ENCODE assay signal across 1 cellular context in the genomic region with DNA sequence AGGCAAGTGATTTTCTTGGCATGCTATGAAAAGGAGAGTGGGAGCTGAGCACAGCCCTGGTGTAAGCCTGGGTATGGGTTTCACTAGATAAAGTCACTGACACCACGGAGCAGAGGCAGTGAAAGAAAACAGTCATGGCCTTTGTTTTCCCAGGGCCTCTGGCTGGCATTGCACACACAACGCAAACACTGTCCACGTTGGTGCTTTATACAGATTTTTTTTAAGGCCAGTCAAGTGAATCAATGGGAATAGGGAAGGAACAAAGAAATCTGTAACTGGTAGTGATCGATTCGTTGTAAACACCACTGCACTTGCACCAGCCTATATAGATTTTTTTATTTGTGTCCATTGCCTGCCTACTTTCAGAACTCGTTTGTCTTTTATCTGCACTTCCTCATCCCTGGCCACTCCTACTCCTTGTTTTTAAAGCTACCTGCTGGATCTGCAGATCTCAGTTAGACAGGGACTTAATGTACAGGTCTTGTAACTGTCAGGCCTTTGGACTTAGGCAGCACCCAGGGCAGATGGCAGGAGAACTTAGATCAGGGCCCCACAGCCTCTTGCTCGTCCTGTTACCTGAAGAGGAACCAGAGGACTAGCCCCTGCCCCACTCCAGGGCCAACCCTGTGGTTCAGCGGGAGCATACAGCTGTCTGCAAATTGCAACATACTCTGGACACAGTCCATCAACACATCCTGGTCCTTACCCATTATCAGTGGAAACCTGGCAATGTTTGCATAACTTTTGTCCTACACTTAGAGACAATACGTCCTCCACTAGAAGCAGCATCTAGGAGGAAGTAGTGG.
TF ChIP-seq lines count a peak whose summit lies in the region.

No MANE protein-coding gene starts in this region.

TF ChIP-seq in K562, 482 proteins besides CTCF, POLR2A, EP300 and RAD21 (continued from another document and continues in another):
- TF ChIP-seq, protein P1, sequence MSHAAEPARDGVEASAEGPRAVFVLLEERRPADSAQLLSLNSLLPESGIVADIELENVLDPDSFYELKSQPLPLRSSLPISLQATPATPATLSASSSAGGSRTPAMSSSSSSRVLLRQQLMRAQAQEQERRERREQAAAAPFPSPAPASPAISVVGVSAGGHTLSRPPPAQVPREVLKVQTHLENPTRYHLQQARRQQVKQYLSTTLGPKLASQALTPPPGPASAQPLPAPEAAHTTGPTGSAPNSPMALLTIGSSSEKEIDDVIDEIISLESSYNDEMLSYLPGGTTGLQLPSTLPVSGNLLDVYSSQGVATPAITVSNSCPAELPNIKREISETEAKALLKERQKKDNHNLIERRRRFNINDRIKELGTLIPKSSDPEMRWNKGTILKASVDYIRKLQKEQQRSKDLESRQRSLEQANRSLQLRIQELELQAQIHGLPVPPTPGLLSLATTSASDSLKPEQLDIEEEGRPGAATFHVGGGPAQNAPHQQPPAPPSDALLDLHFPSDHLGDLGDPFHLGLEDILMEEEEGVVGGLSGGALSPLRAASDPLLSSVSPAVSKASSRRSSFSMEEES (CRISPR knock-in tag; IDR thresholded peaks at IDR 0.05) = no peak
- TF ChIP-seq, protein P2, sequence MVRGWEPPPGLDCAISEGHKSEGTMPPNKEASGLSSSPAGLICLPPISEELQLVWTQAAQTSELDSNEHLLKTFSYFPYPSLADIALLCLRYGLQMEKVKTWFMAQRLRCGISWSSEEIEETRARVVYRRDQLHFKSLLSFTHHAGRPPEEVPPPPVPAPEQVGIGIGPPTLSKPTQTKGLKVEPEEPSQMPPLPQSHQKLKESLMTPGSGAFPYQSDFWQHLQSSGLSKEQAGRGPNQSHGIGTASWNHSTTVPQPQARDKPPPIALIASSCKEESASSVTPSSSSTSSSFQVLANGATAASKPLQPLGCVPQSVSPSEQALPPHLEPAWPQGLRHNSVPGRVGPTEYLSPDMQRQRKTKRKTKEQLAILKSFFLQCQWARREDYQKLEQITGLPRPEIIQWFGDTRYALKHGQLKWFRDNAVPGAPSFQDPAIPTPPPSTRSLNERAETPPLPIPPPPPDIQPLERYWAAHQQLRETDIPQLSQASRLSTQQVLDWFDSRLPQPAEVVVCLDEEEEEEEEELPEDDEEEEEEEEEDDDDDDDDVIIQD (CRISPR knock-in tag; IDR thresholded peaks at IDR 0.05) = no peak
- TF ChIP-seq, protein P3, sequence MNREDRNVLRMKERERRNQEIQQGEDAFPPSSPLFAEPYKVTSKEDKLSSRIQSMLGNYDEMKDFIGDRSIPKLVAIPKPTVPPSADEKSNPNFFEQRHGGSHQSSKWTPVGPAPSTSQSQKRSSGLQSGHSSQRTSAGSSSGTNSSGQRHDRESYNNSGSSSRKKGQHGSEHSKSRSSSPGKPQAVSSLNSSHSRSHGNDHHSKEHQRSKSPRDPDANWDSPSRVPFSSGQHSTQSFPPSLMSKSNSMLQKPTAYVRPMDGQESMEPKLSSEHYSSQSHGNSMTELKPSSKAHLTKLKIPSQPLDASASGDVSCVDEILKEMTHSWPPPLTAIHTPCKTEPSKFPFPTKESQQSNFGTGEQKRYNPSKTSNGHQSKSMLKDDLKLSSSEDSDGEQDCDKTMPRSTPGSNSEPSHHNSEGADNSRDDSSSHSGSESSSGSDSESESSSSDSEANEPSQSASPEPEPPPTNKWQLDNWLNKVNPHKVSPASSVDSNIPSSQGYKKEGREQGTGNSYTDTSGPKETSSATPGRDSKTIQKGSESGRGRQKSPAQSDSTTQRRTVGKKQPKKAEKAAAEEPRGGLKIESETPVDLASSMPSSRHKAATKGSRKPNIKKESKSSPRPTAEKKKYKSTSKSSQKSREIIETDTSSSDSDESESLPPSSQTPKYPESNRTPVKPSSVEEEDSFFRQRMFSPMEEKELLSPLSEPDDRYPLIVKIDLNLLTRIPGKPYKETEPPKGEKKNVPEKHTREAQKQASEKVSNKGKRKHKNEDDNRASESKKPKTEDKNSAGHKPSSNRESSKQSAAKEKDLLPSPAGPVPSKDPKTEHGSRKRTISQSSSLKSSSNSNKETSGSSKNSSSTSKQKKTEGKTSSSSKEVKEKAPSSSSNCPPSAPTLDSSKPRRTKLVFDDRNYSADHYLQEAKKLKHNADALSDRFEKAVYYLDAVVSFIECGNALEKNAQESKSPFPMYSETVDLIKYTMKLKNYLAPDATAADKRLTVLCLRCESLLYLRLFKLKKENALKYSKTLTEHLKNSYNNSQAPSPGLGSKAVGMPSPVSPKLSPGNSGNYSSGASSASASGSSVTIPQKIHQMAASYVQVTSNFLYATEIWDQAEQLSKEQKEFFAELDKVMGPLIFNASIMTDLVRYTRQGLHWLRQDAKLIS (CRISPR knock-in tag; IDR thresholded peaks at IDR 0.05) = no peak
- TF ChIP-seq COPS2 (conservative IDR thresholded peaks at IDR 0.05) (no peak), FIP1L1 (IDR thresholded peaks at IDR 0.05; ENCODE audit: low read depth, low read length, poor library complexity, severe bottlenecking) (no peak), ERF (CRISPR knock-in tag; IDR thresholded peaks at IDR 0.05) (no peak), NONO (IDR thresholded peaks at IDR 0.05; ENCODE audit: low read depth in 2 of 2, low read length in 1 of 2) (no peak), NR3C1 (CRISPR knock-in tag; IDR thresholded peaks at IDR 0.05) (no peak), SAP30 (IDR thresholded peaks at IDR 0.05; ENCODE audit: borderline replicate concordance, insufficient read depth, low read depth, low read length, poor library complexity, severe bottlenecking) (no peak), KDM4B (IDR thresholded peaks at IDR 0.05; ENCODE audit: borderline replicate concordance in 2 of 2, low read depth in 1 of 2) (no peak), TBL1XR1 (IDR thresholded peaks at IDR 0.05; ENCODE audit: low read length in 2 of 2) (peak in 1 of 2 experiments; percentile 44; a peak in 1 of 4 replicates), CHD2 (IDR thresholded peaks at IDR 0.05; ENCODE audit: low read depth, low read length) (no peak), DACH1 (IDR thresholded peaks at IDR 0.05; ENCODE audit: partially characterized antibody) (peak; percentile 41), TCF7 (IDR thresholded peaks at IDR 0.05; ENCODE audit: borderline replicate concordance) (no peak), E2F3 (CRISPR knock-in tag; IDR thresholded peaks at IDR 0.05) (no peak), ZNF3 (CRISPR knock-in tag; IDR thresholded peaks at IDR 0.05) (no peak), SMARCC2 (IDR thresholded peaks at IDR 0.05; ENCODE audit: low read depth) (no peak), NELFE (IDR thresholded peaks at IDR 0.05; ENCODE audit: insufficient read depth, insufficient read length) (no peak), IFI16 (CRISPR knock-in tag; IDR thresholded peaks at IDR 0.05) (no peak), LARP7 (IDR thresholded peaks at IDR 0.05) (no peak), ZNF143 (CRISPR knock-in tag; IDR thresholded peaks at IDR 0.05) (no peak), SMAD2 (IDR thresholded peaks at IDR 0.05; ENCODE audit: low read depth, low read length) (no peak), BACH1 (tag; IDR thresholded peaks at IDR 0.05) (peak; percentile 65; the same call in 1 of the 2 replicates), FOSL1 (tag; conservative IDR thresholded peaks at IDR 0.05) (no peak), FOXA3 (CRISPR knock-in tag; conservative IDR thresholded peaks at IDR 0.05 in 1 of 2, IDR thresholded peaks at IDR 0.05 in 1 of 2) (peak in 1 of 2 experiments; percentile 68; a peak in 2 of 4 replicates), SRSF3 (IDR thresholded peaks at IDR 0.05; ENCODE audit: insufficient read depth, low read length) (no peak), BRD4 (IDR thresholded peaks at IDR 0.05) (no peak), U2AF1 (optimal IDR thresholded peaks at IDR 0.05; ENCODE audit: low read depth, low read length) (no peak), GATA2 (CRISPR knock-in tag; IDR thresholded peaks at IDR 0.05) (no peak), RCOR1 (IDR thresholded peaks at IDR 0.05; ENCODE audit: borderline replicate concordance in 1 of 2, low read depth in 2 of 2, low read length in 2 of 2) (peak in 1 of 2 experiments; percentile 93; a peak in 2 of 4 replicates), RBM39 (optimal IDR thresholded peaks at IDR 0.05; ENCODE audit: low read depth, low read length) (no peak), XRCC4 (IDR thresholded peaks at IDR 0.05; ENCODE audit: extremely low read depth, insufficient read depth, insufficient read length) (no peak), MTA2 (IDR thresholded peaks at IDR 0.05; ENCODE audit: low read depth) (no peak), TAF15 (IDR thresholded peaks at IDR 0.05; ENCODE audit: low read depth, low read length) (no peak), PTBP1 (IDR thresholded peaks at IDR 0.05; ENCODE audit: low read depth, low read length) (no peak), MBD2 (IDR thresholded peaks at IDR 0.05; ENCODE audit: borderline replicate concordance, low read depth) (no peak), ZBTB8A (IDR thresholded peaks at IDR 0.05; ENCODE audit: partially characterized antibody) (no peak), CHD1 (IDR thresholded peaks at IDR 0.05; ENCODE audit: low read length) (no peak), JUNB (CRISPR knock-in tag; conservative IDR thresholded peaks at IDR 0.05) (no peak), MCM7 (IDR thresholded peaks at IDR 0.05) (no peak), TBP (optimal IDR thresholded peaks at IDR 0.05; ENCODE audit: low read depth, low read length) (peak; percentile 19), ZFP1 (CRISPR knock-in tag; IDR thresholded peaks at IDR 0.05) (no peak)
- TF ChIP-seq, protein P4, sequence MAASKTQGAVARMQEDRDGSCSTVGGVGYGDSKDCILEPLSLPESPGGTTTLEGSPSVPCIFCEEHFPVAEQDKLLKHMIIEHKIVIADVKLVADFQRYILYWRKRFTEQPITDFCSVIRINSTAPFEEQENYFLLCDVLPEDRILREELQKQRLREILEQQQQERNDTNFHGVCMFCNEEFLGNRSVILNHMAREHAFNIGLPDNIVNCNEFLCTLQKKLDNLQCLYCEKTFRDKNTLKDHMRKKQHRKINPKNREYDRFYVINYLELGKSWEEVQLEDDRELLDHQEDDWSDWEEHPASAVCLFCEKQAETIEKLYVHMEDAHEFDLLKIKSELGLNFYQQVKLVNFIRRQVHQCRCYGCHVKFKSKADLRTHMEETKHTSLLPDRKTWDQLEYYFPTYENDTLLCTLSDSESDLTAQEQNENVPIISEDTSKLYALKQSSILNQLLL (CRISPR knock-in tag; IDR thresholded peaks at IDR 0.05; ENCODE audit: borderline replicate concordance) = no peak
- TF ChIP-seq, protein P5, sequence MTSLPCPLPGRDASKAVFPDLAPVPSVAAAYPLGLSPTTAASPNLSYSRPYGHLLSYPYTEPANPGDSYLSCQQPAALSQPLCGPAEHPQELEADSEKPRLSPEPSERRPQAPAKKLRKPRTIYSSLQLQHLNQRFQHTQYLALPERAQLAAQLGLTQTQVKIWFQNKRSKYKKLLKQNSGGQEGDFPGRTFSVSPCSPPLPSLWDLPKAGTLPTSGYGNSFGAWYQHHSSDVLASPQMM (CRISPR knock-in tag; IDR thresholded peaks at IDR 0.05) = no peak
- TF ChIP-seq, protein P6, sequence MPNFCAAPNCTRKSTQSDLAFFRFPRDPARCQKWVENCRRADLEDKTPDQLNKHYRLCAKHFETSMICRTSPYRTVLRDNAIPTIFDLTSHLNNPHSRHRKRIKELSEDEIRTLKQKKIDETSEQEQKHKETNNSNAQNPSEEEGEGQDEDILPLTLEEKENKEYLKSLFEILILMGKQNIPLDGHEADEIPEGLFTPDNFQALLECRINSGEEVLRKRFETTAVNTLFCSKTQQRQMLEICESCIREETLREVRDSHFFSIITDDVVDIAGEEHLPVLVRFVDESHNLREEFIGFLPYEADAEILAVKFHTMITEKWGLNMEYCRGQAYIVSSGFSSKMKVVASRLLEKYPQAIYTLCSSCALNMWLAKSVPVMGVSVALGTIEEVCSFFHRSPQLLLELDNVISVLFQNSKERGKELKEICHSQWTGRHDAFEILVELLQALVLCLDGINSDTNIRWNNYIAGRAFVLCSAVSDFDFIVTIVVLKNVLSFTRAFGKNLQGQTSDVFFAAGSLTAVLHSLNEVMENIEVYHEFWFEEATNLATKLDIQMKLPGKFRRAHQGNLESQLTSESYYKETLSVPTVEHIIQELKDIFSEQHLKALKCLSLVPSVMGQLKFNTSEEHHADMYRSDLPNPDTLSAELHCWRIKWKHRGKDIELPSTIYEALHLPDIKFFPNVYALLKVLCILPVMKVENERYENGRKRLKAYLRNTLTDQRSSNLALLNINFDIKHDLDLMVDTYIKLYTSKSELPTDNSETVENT (CRISPR knock-in tag; IDR thresholded peaks at IDR 0.05) = no peak
- TF ChIP-seq, protein P7, sequence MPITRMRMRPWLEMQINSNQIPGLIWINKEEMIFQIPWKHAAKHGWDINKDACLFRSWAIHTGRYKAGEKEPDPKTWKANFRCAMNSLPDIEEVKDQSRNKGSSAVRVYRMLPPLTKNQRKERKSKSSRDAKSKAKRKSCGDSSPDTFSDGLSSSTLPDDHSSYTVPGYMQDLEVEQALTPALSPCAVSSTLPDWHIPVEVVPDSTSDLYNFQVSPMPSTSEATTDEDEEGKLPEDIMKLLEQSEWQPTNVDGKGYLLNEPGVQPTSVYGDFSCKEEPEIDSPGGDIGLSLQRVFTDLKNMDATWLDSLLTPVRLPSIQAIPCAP (CRISPR knock-in tag; IDR thresholded peaks at IDR 0.05; ENCODE audit: borderline replicate concordance) = no peak
- TF ChIP-seq, protein P8, sequence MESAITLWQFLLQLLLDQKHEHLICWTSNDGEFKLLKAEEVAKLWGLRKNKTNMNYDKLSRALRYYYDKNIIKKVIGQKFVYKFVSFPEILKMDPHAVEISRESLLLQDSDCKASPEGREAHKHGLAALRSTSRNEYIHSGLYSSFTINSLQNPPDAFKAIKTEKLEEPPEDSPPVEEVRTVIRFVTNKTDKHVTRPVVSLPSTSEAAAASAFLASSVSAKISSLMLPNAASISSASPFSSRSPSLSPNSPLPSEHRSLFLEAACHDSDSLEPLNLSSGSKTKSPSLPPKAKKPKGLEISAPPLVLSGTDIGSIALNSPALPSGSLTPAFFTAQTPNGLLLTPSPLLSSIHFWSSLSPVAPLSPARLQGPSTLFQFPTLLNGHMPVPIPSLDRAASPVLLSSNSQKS (CRISPR knock-in tag; IDR thresholded peaks at IDR 0.05) = no peak
- TF ChIP-seq, protein P9, sequence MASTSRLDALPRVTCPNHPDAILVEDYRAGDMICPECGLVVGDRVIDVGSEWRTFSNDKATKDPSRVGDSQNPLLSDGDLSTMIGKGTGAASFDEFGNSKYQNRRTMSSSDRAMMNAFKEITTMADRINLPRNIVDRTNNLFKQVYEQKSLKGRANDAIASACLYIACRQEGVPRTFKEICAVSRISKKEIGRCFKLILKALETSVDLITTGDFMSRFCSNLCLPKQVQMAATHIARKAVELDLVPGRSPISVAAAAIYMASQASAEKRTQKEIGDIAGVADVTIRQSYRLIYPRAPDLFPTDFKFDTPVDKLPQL (IDR thresholded peaks at IDR 0.05; ENCODE audit: extremely low read depth, insufficient read length) = no peak
- TF ChIP-seq, protein P10, sequence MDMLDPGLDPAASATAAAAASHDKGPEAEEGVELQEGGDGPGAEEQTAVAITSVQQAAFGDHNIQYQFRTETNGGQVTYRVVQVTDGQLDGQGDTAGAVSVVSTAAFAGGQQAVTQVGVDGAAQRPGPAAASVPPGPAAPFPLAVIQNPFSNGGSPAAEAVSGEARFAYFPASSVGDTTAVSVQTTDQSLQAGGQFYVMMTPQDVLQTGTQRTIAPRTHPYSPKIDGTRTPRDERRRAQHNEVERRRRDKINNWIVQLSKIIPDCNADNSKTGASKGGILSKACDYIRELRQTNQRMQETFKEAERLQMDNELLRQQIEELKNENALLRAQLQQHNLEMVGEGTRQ (CRISPR knock-in tag; IDR thresholded peaks at IDR 0.05) = no peak
- TF ChIP-seq, protein P11, sequence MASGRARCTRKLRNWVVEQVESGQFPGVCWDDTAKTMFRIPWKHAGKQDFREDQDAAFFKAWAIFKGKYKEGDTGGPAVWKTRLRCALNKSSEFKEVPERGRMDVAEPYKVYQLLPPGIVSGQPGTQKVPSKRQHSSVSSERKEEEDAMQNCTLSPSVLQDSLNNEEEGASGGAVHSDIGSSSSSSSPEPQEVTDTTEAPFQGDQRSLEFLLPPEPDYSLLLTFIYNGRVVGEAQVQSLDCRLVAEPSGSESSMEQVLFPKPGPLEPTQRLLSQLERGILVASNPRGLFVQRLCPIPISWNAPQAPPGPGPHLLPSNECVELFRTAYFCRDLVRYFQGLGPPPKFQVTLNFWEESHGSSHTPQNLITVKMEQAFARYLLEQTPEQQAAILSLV (tag; IDR thresholded peaks at IDR 0.05) = no peak
